22 cellular contexts compared by ENCODE assay signal in genomic region chr2:120203341-120204021, GRCh38. TPM values are rescaled to one million over a fixed set of nuclear protein-coding genes. Genes with fewer than 3 reads are reported as not detected.
A peak's percentile ranks its signal among the peaks of the same experiment; 100 is the strongest.
DNase-seq lines count a peak whose midpoint lies in the region; ATAC-seq and TF ChIP-seq lines count a peak whose summit lies in the region.
"Had no signal": no experiment of that assay in that cellular context is flagged by ENCODE, and none has a peak within 500 bp of the region (broad histone marks: within the 10 kb centered on the region; RNA-seq: fewer than 3 reads in every experiment).

No MANE protein-coding gene starts in this region.

- TF ChIP-seq CTCF in thyroid gland (IDR thresholded peaks at IDR 0.05) (no peak), nephron progenitor cell (IDR thresholded peaks at IDR 0.05) (no peak)

- H3K4me3 ChIP-seq in thyroid gland (replicated peaks in 1 of 3) = no peak overlapping the region
- H3K4me3 ChIP-seq: ascending aorta had no signal

- H3K9me3 ChIP-seq in thyroid gland = no peaks in the 10 kb centered on the region
- H3K9me3 ChIP-seq: ascending aorta had no signal

- H3K27me3 ChIP-seq in thyroid gland = no peaks in the 10 kb centered on the region
- H3K27me3 ChIP-seq: ascending aorta, foreskin keratinocyte had no signal

- TF ChIP-seq POLR2A in thyroid gland (IDR thresholded peaks at IDR 0.05) = no peak

- WGBS in thyroid gland, 2 donors = 32 to 34% methylated on average over 9 of the region's 9 CpGs

- intact Hi-C loops in thyroid gland (cut with DNase I) = no loop called here

- peaks cover 13 to 19% of the 10 kb centered on the region in 2 donors for H3K4me1 ChIP-seq in thyroid gland
- H3K4me1 ChIP-seq: ascending aorta, foreskin keratinocyte had no signal

- H3K27ac ChIP-seq in thyroid gland = peak overlapping the region; percentile 4 to 45 (median 44)
- H3K27ac ChIP-seq: ascending aorta, foreskin keratinocyte, RWPE1 had no signal

- no peaks in the 10 kb centered on the region for H3K36me3 ChIP-seq in thyroid gland
- H3K36me3 ChIP-seq: ascending aorta had no signal

- H3K4me3 Mint-ChIP-seq in activated T-cell treated with anti-CD3 and anti-CD28 coated beads, Interleukin-2, amount 50 U/mL, for 72 hours = no peak overlapping the region
- H3K4me3 Mint-ChIP-seq in nephron progenitor cell = no peak overlapping the region
- H3K4me3 Mint-ChIP-seq: activated CD8-positive, alpha-beta memory T cell treated with anti-CD3 and anti-CD28 coated beads, Interleukin-2, amount 10 ng/mL, durations not matched to agents 7 days and 5 days; memory B cell; nephron; T-helper 1 cell treated with Interleukin-12 subunit alpha and Interleukin-12 subunit beta and Interleukin-4 antibody, amounts not matched to agents 30 μg/mL and 1 μg/mL, for 36 hours; WTC11 had no signal

- no peak for ATAC-seq in activated T-cell treated with anti-CD3 and anti-CD28 coated beads, Interleukin-2, amount 50 U/mL, for 72 hours (replicated peaks in 1 of 2)
- ATAC-seq in left lobe of liver = peak; percentile 40
- ATAC-seq: activated CD8-positive, alpha-beta memory T cell treated with anti-CD3 and anti-CD28 coated beads, Interleukin-2, amount 10 ng/mL, durations not matched to agents 7 days and 5 days had no signal

- peaks cover 2% of the 10 kb centered on the region in 2 donors for H3K9me3 Mint-ChIP-seq in activated T-cell treated with anti-CD3 and anti-CD28 coated beads, Interleukin-2, amount 50 U/mL, for 72 hours
- peaks cover 15% of the 10 kb centered on the region for H3K9me3 Mint-ChIP-seq in nephron progenitor cell

- H3K36me3 Mint-ChIP-seq in activated T-cell treated with anti-CD3 and anti-CD28 coated beads, Interleukin-2, amount 50 U/mL, for 72 hours (ENCODE audit: insufficient read depth in 2 of 2) = peaks cover 2% of the 10 kb centered on the region in 2 donors
- H3K36me3 Mint-ChIP-seq in nephron progenitor cell (ENCODE audit: low read depth) = peaks cover 5% of the 10 kb centered on the region

- DNase-seq in activated T-cell treated with anti-CD3 and anti-CD28 coated beads, Interleukin-2, amount 50 U/mL, for 1 hour = peak; percentile 8
- no peak for DNase-seq in activated T-cell treated with anti-CD3 and anti-CD28 coated beads, Interleukin-2, amount 50 U/mL, for 72 hours
- DNase-seq in SKM-1 treated with dmso at 0.1 percent for 144 hours (lab: John Stamatoyannopoulos, UW; ENCODE audit: unreplicated experiment) (peak; percentile 69), left lobe of liver (ENCODE audit: low spot score) (no peak), thyroid gland (peak; percentile 86 to 87), nephron progenitor cell (no peak), amniotic stem cell (lab: John Stamatoyannopoulos, UW) (no peak)
- no peak for DNase-seq in activated CD8-positive, alpha-beta memory T cell treated with anti-CD3 and anti-CD28 coated beads, Interleukin-2, amount 50 U/mL, for 4 hours
- DNase-seq: activated CD8-positive, alpha-beta memory T cell treated with anti-CD3 and anti-CD28 coated beads, Interleukin-2, amount 10 ng/mL, durations not matched to agents 7 days and 5 days; activated gamma-delta T cell treated with Interleukin-2 at 50 U/mL for 16 hours; Calu3; foreskin keratinocyte; NCI-H1930; NCI-H526 treated with DMSO at 0.1 percent for 48 hours; retina; stimulated activated CD4-positive, alpha-beta T cell treated with anti-CD3 and anti-CD28 coated beads, Interleukin-2, amount 100 ng/mL, for 24 hours had no signal

- H3K27me3 Mint-ChIP-seq in activated T-cell treated with anti-CD3 and anti-CD28 coated beads, Interleukin-2, amount 50 U/mL, for 72 hours (ENCODE audit: low read depth) = no peaks in the 10 kb centered on the region
- peaks cover 11% of the 10 kb centered on the region for H3K27me3 Mint-ChIP-seq in nephron progenitor cell (ENCODE audit: low read depth, poor library complexity)
- H3K27me3 Mint-ChIP-seq: activated CD8-positive, alpha-beta memory T cell treated with anti-CD3 and anti-CD28 coated beads, Interleukin-2, amount 10 ng/mL, durations not matched to agents 7 days and 5 days; memory B cell had no signal

- no peak overlapping the region for H3K27ac Mint-ChIP-seq in activated T-cell treated with anti-CD3 and anti-CD28 coated beads, Interleukin-2, amount 50 U/mL, for 72 hours
- H3K27ac Mint-ChIP-seq in nephron progenitor cell = no peak overlapping the region
- H3K27ac Mint-ChIP-seq: activated CD8-positive, alpha-beta memory T cell treated with anti-CD3 and anti-CD28 coated beads, Interleukin-2, amount 10 ng/mL, durations not matched to agents 7 days and 5 days; memory B cell; nephron; T-helper 1 cell treated with Interleukin-12 subunit alpha and Interleukin-12 subunit beta and Interleukin-4 antibody, amounts not matched to agents 30 μg/mL and 1 μg/mL, for 36 hours; WTC11 had no signal

- no peaks in the 10 kb centered on the region for H3K4me1 Mint-ChIP-seq in activated T-cell treated with anti-CD3 and anti-CD28 coated beads, Interleukin-2, amount 50 U/mL, for 72 hours (ENCODE audit: low read depth)
- peaks cover 23% of the 10 kb centered on the region for H3K4me1 Mint-ChIP-seq in nephron progenitor cell
- H3K4me1 Mint-ChIP-seq: memory B cell had no signal

RNA-seq across cellular contexts. Expression of gene TMEM185B, which starts 19.7 kb away (rescaled TPM):
- 10 to 100 TPM; 20.9 to 21.1 TPM for total RNA-seq in activated T-cell treated with anti-CD3 and anti-CD28 coated beads, Interleukin-2, amount 50 U/mL, for 72 hours
- total RNA-seq in left lobe of liver (3.4 TPM), thyroid gland (10 to 100 TPM; 35.9 to 47.9 (median 44.6) TPM)

RNA-seq across cellular contexts. Expression of gene RALB, which starts 49.2 kb away (rescaled TPM):
- total RNA-seq in activated T-cell treated with anti-CD3 and anti-CD28 coated beads, Interleukin-2, amount 50 U/mL, for 72 hours = 10 to 100 TPM; 52.9 to 53.1 TPM
- total RNA-seq in left lobe of liver = 16.3 TPM
- 10 to 100 TPM; 39.7 to 64.2 (median 45.4) TPM for total RNA-seq in thyroid gland

Comparison
In these comparisons a context has a peak if more than half of its experiments do, and no peak if none do; other contexts are left out.
1. DNase-seq: peak in activated T-cell treated with anti-CD3 and anti-CD28 coated beads, Interleukin-2, amount 50 U/mL, for 1 hour (single experiment), SKM-1 treated with dmso at 0.1 percent for 144 hours (single experiment) and thyroid gland (2 of 2); none in activated T-cell treated with anti-CD3 and anti-CD28 coated beads, Interleukin-2, amount 50 U/mL, for 72 hours (0 of 2), left lobe of liver (single experiment), nephron progenitor cell (single experiment), amniotic stem cell (single experiment) and activated CD8-positive, alpha-beta memory T cell treated with anti-CD3 and anti-CD28 coated beads, Interleukin-2, amount 50 U/mL, for 4 hours (single experiment).